ENCODE assay signal across 2 cellular contexts in the genomic region with DNA sequence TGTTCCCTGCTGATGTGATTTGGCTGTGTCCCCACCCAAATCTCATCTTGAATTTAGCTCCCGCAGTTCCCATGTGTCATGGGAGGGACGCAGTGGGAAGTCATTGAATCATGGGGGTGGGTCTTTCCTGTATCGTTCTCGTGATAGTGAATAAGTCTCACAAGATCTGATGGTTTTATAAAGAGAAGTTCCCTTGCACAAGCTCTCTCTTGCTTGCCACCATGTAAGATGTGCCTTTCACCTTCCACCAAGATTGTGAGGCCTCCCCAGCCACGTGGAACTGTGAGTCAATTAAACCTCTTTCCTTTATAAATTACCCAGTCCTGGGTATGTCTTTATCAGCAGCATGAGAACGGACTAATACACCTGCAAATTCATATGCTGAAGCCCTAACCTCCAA.
TF ChIP-seq lines count a peak whose summit lies in the region.

No MANE protein-coding gene starts in this region.

TF ChIP-seq in A549, 52 proteins besides CTCF, POLR2A, EP300 and RAD21:
- peak; percentile 24 for TF ChIP-seq ZFP36 (IDR thresholded peaks at IDR 0.05; ENCODE audit: borderline replicate concordance, partially characterized antibody)

TF ChIP-seq in GM12878, 131 proteins besides CTCF, POLR2A, EP300 and RAD21:
- TF ChIP-seq KLF5 (IDR thresholded peaks at IDR 0.05; ENCODE audit: partially characterized antibody) = peak; percentile 79
- TF ChIP-seq NBN (IDR thresholded peaks at IDR 0.05) = peak; percentile 10; the same call in 1 of the 2 replicates
